9 cellular contexts compared by ENCODE assay signal in genomic region chr19:9309974-9310446, GRCh38. TPM values are rescaled to one million over a fixed set of nuclear protein-coding genes. Genes with fewer than 3 reads are reported as not detected.
DNase-seq lines count a peak whose midpoint lies in the region; ATAC-seq, FAIRE-seq and TF ChIP-seq lines count a peak whose summit lies in the region.
"Had no signal": no experiment of that assay in that cellular context is flagged by ENCODE, and none has a peak within 500 bp of the region (broad histone marks: within the 10 kb centered on the region; RNA-seq: fewer than 3 reads in every experiment).

No MANE protein-coding gene starts in this region.

- H3K27ac Mint-ChIP-seq in activated CD8-positive, alpha-beta T cell treated with anti-CD3 and anti-CD28 coated beads for 36 hours: peak overlapping the region; percentile 96
- H3K27ac Mint-ChIP-seq in neural progenitor cell: peak overlapping the region; percentile 96

- H3K4me1 ChIP-seq in neural progenitor cell (peaks cover 5% of the 10 kb centered on the region), vagina (peaks cover 17% of the 10 kb centered on the region)

- no peak overlapping the region for H3K9ac ChIP-seq in neural progenitor cell

- H3K9me3 ChIP-seq in neural progenitor cell (ENCODE audit: low read depth): no peaks in the 10 kb centered on the region
- H3K9me3 ChIP-seq in vagina: no peaks in the 10 kb centered on the region

- no peak for FAIRE-seq in GM19239 (lab: Jason Lieb, UNC)

- DNase-seq in CD1c-positive myeloid dendritic cell (ENCODE audit: extremely low spot score) (peak; percentile 96), GM19239 (ENCODE audit: insufficient read length, low spot score) (peak; percentile 31), NCI-H345 (lab: John Stamatoyannopoulos, UW) (peak; percentile 97), foreskin fibroblast (peak; percentile 83 to 95), neural progenitor cell (ENCODE audit: low spot score) (peak; percentile 98), vagina (ENCODE audit: extremely low spot score in 2 of 2) (no peak)
- no peak for DNase-seq in activated CD8-positive, alpha-beta T cell treated with anti-CD3 and anti-CD28 coated beads for 36 hours

- peak overlapping the region; percentile 95 for H2AFZ ChIP-seq in neural progenitor cell (replicated peaks)

- POLR2A ChIA-PET in activated CD8-positive, alpha-beta T cell treated with anti-CD3 and anti-CD28 coated beads for 36 hours (lab: Charles Lee): interaction anchor here (0.8 to 1.3 kb wide), 3 partner anchors 15 to 169 kb away, joined by 3 read pairs; no protein-coding TSS in a partner anchor

- H3K4me3 ChIP-seq in foreskin fibroblast (ENCODE audit: low read depth in 1 of 2, low read length in 2 of 2) (peak overlapping the region; percentile 93 to 97), neural progenitor cell (peak overlapping the region; percentile 63), vagina (peak overlapping the region; percentile 65 to 66)

- peaks cover 16% of the 10 kb centered on the region for H3K79me2 ChIP-seq in neural progenitor cell (ENCODE audit: low read depth)

- H3K36me3 Mint-ChIP-seq in activated CD8-positive, alpha-beta T cell treated with anti-CD3 and anti-CD28 coated beads for 36 hours (ENCODE audit: low read depth): peaks cover 16% of the 10 kb centered on the region
- H3K36me3 Mint-ChIP-seq in neural progenitor cell: peaks cover 10% of the 10 kb centered on the region

- H3K9me3 Mint-ChIP-seq in activated CD8-positive, alpha-beta T cell treated with anti-CD3 and anti-CD28 coated beads for 36 hours: peaks cover 18% of the 10 kb centered on the region
- H3K9me3 Mint-ChIP-seq in neural progenitor cell: peaks cover 56% of the 10 kb centered on the region

- no peak for TF ChIP-seq POLR2A in vagina (IDR thresholded peaks at IDR 0.05)

- peak overlapping the region; percentile 78 for H3K4me3 Mint-ChIP-seq in activated CD8-positive, alpha-beta T cell treated with anti-CD3 and anti-CD28 coated beads for 36 hours
- H3K4me3 Mint-ChIP-seq in neural progenitor cell: peak overlapping the region; percentile 94

- no peaks in the 10 kb centered on the region for H3K27me3 ChIP-seq in neural progenitor cell
- H3K27me3 ChIP-seq in vagina: no peaks in the 10 kb centered on the region

- intact Hi-C loops in activated CD8-positive, alpha-beta T cell treated with anti-CD3 and anti-CD28 coated beads for 36 hours (cut with micrococcal nuclease): loop anchor here (10.0 kb wide), 1 partner anchor 125 kb away; the partner anchor contains the start of gene ZNF266
- intact Hi-C loops in vagina (cut with DNase I): loop anchor here (2.0 kb wide), 1 partner anchor 131 kb away; no protein-coding TSS in a partner anchor

- peaks cover 17% of the 10 kb centered on the region for H3K4me1 Mint-ChIP-seq in activated CD8-positive, alpha-beta T cell treated with anti-CD3 and anti-CD28 coated beads for 36 hours (ENCODE audit: low read depth)
- peaks cover 6% of the 10 kb centered on the region for H3K4me1 Mint-ChIP-seq in neural progenitor cell

- ATAC-seq in HG03280 (IDR thresholded peaks at IDR 0.05; ENCODE audit: unreplicated experiment): peak; percentile 58
- ATAC-seq in activated CD8-positive, alpha-beta T cell treated with anti-CD3 and anti-CD28 coated beads for 36 hours: peak; percentile 79

- H3F3A ChIP-seq in neural progenitor cell (ENCODE audit: low read depth): peaks cover 20% of the 10 kb centered on the region

- H3K27me3 Mint-ChIP-seq in activated CD8-positive, alpha-beta T cell treated with anti-CD3 and anti-CD28 coated beads for 36 hours: no peaks in the 10 kb centered on the region
- H3K27me3 Mint-ChIP-seq in neural progenitor cell (ENCODE audit: insufficient read depth, low read depth): peaks cover 9% of the 10 kb centered on the region

- CTCF ChIA-PET in activated CD8-positive, alpha-beta T cell treated with anti-CD3 and anti-CD28 coated beads for 36 hours (lab: Charles Lee): interaction anchor here (0.5 to 3.2 kb wide), 4 partner anchors 13 to 125 kb away, joined by 3 to 14 read pairs (median 6); partner anchors contain the start of genes ZNF266 and ZNF559

- peak overlapping the region; percentile 77 for H3K4me2 ChIP-seq in neural progenitor cell

- H4K20me1 ChIP-seq in neural progenitor cell (ENCODE audit: low read depth): no peaks in the 10 kb centered on the region

- no peaks in the 10 kb centered on the region for H3K36me3 ChIP-seq in neural progenitor cell
- H3K36me3 ChIP-seq in vagina: peaks cover 0 to 2% of the 10 kb centered on the region in 2 donors

- H3K27ac ChIP-seq in neural progenitor cell (no peak overlapping the region), vagina (peak overlapping the region; percentile 89)

- TF ChIP-seq CTCF in activated CD8-positive, alpha-beta T cell treated with anti-CD3 and anti-CD28 coated beads for 36 hours (IDR thresholded peaks at IDR 0.05): no peak
- TF ChIP-seq CTCF in foreskin fibroblast (IDR thresholded peaks at IDR 0.05; ENCODE audit: low read depth, low read length) (no peak), neural progenitor cell (IDR thresholded peaks at IDR 0.05) (no peak), vagina (IDR thresholded peaks at IDR 0.05) (peak in 1 of 3 experiments; percentile 22)

RNA-seq across cellular contexts. Expression of gene ZNF699, which starts 0.4 kb away (rescaled TPM):
- total RNA-seq in activated CD8-positive, alpha-beta T cell treated with anti-CD3 and anti-CD28 coated beads for 36 hours: 1 to 10 TPM; 5.2 to 6.3 TPM
- 12.9 and 21.6 TPM in 2 replicates for total RNA-seq in neural progenitor cell (ENCODE audit: low replicate concordance)
- 11.0 TPM for total RNA-seq in vagina

RNA-seq across cellular contexts. Expression of gene ZNF559, which starts 14.0 kb away (rescaled TPM):
- 10 to 100 TPM; 12.9 to 15.8 TPM for total RNA-seq in activated CD8-positive, alpha-beta T cell treated with anti-CD3 and anti-CD28 coated beads for 36 hours
- total RNA-seq in neural progenitor cell (ENCODE audit: low replicate concordance) (41.6 and 79.8 TPM in 2 replicates), vagina (23.1 TPM)

RNA-seq across cellular contexts. Expression of gene ZNF177, which starts 52.8 kb away (rescaled TPM):
- total RNA-seq in activated CD8-positive, alpha-beta T cell treated with anti-CD3 and anti-CD28 coated beads for 36 hours: 1 to 10 TPM; 1.6 to 1.9 TPM
- total RNA-seq in neural progenitor cell (ENCODE audit: low replicate concordance) (15.7 and 20.9 TPM in 2 replicates), vagina (0.98 TPM)

RNA-seq across cellular contexts. Expression of gene OR7E24, which starts 59.3 kb away (rescaled TPM):
- not detected for total RNA-seq in activated CD8-positive, alpha-beta T cell treated with anti-CD3 and anti-CD28 coated beads for 36 hours
- not detected in 2 replicates for total RNA-seq in neural progenitor cell (ENCODE audit: low replicate concordance)
- total RNA-seq in vagina: not detected
- total RNA-seq: activated CD8-positive, alpha-beta memory T cell treated with anti-CD3 and anti-CD28 coated beads for 36 hours had no signal

Comparison
In these comparisons a context has a peak if more than half of its experiments do, and no peak if none do; other contexts are left out.
1. DNase-seq: peak in CD1c-positive myeloid dendritic cell (single experiment), GM19239 (single experiment), NCI-H345 (single experiment), foreskin fibroblast (2 of 2) and neural progenitor cell (single experiment); none in activated CD8-positive, alpha-beta T cell treated with anti-CD3 and anti-CD28 coated beads for 36 hours (single experiment) and vagina (0 of 2).
2. Peak in every context shown above with its lines, with median percentiles within 50 percentile points of each other: H3K4me3 ChIP-seq.